Comparison of ENCODE assay signal across 8 cellular contexts in genomic region chr4:52658671-52659015, GRCh38. TPM values are rescaled to one million over a fixed set of nuclear protein-coding genes. Genes with fewer than 3 reads are reported as not detected.
DNase-seq lines count a peak whose midpoint lies in the region; ATAC-seq and TF ChIP-seq lines count a peak whose summit lies in the region.

No MANE protein-coding gene starts in this region.

- H3K36me3 Mint-ChIP-seq in T-helper 2 cell treated with Interferon-gamma antibody and Interleukin-4, amounts not matched to agents 5 μg/mL and 100 μg/mL, for 36 hours (ENCODE audit: low read depth): peaks cover 28% of the 10 kb centered on the region

- no peak overlapping the region for H3K27ac Mint-ChIP-seq in T-helper 2 cell treated with Interferon-gamma antibody and Interleukin-4, amounts not matched to agents 5 μg/mL and 100 μg/mL, for 36 hours

- H3K36me3 ChIP-seq in ES-I3 (ENCODE audit: insufficient read depth, low read length): 0 out of 2 replicates have a peak, but pooled peaks cover 7% of the 10 kb centered on the region
- H3K36me3 ChIP-seq in psoas muscle (ENCODE audit: insufficient read depth in 1 of 2, low read depth in 1 of 2): peaks cover 0 to 6% of the 10 kb centered on the region in 2 donors

- H3K4me3 ChIP-seq in psoas muscle: peak overlapping the region; percentile 87

- ATAC-seq in HG02588 (IDR thresholded peaks at IDR 0.05; ENCODE audit: unreplicated experiment): peak; percentile 9
- ATAC-seq in foreskin keratinocyte: no peak
- ATAC-seq in psoas muscle: peak in 2 of 4 donors; percentile 2 to 4
- ATAC-seq in GM21619 (IDR thresholded peaks at IDR 0.05; ENCODE audit: unreplicated experiment): no peak

- peak overlapping the region; percentile 87 for H3K27ac ChIP-seq in foreskin keratinocyte
- peak overlapping the region; percentile 96 for H3K27ac ChIP-seq in psoas muscle

- DNase-seq in T-helper 2 cell treated with Interferon-gamma antibody and Interleukin-4, amounts not matched to agents 5 μg/mL and 100 μg/mL, for 36 hours (ENCODE audit: low spot score): no peak
- DNase-seq in foreskin keratinocyte (no peak), psoas muscle (peak; percentile 19 to 58), EL (no peak)
- no peak for DNase-seq in activated naive CD4-positive, alpha-beta T cell treated with anti-CD3 and anti-CD28 coated beads, Interleukin-2, amount 50 U/mL, for 16 hours

- H3K27me3 ChIP-seq in foreskin keratinocyte: no peaks in the 10 kb centered on the region
- no peaks in the 10 kb centered on the region for H3K27me3 ChIP-seq in psoas muscle (ENCODE audit: insufficient read depth in 3 of 3, low read length in 2 of 3)

- peaks cover 3% of the 10 kb centered on the region for H3K9me3 Mint-ChIP-seq in T-helper 2 cell treated with Interferon-gamma antibody and Interleukin-4, amounts not matched to agents 5 μg/mL and 100 μg/mL, for 36 hours

- H3K9me3 ChIP-seq in ES-I3 (ENCODE audit: control insufficient read depth, insufficient read depth, low read length) (peaks cover 2% of the 10 kb centered on the region; the same call in 1 of the 2 replicates), psoas muscle (no peaks in the 10 kb centered on the region)

- H3K4me1 Mint-ChIP-seq in T-helper 2 cell treated with Interferon-gamma antibody and Interleukin-4, amounts not matched to agents 5 μg/mL and 100 μg/mL, for 36 hours (ENCODE audit: low read depth): peaks cover 28% of the 10 kb centered on the region

- H3K27me3 Mint-ChIP-seq in T-helper 2 cell treated with Interferon-gamma antibody and Interleukin-4, amounts not matched to agents 5 μg/mL and 100 μg/mL, for 36 hours (ENCODE audit: low read depth): peaks cover 22% of the 10 kb centered on the region

- TF ChIP-seq CTCF in foreskin keratinocyte (conservative IDR thresholded peaks at IDR 0.05) (no peak), psoas muscle (IDR thresholded peaks at IDR 0.05) (no peak)

- 0 to 1% (median 1%) methylated on average over 18 to 37 of the region's 37 CpGs for WGBS in psoas muscle, 3 donors

- intact Hi-C loops in psoas muscle (cut with DNase I): loop anchor here in 1 of 2 donors (5.0 to 10.0 kb wide), 2 partner anchors 54 to 64 kb away; no protein-coding TSS in a partner anchor

- H3K4me3 Mint-ChIP-seq in T-helper 2 cell treated with Interferon-gamma antibody and Interleukin-4, amounts not matched to agents 5 μg/mL and 100 μg/mL, for 36 hours: peak overlapping the region; percentile 79

- H3K9ac ChIP-seq in ES-I3 (ENCODE audit: low read depth, low read length): peak overlapping the region; percentile 94

- H3K4me1 ChIP-seq in ES-I3 (ENCODE audit: insufficient read depth, low read length): peaks cover 21% of the 10 kb centered on the region
- no peaks in the 10 kb centered on the region for H3K4me1 ChIP-seq in foreskin keratinocyte
- peaks cover 24% of the 10 kb centered on the region for H3K4me1 ChIP-seq in psoas muscle

RNA-seq across cellular contexts. Expression of gene USP46, which starts 0.5 kb away (rescaled TPM):
- 14.7 and 14.9 TPM in 2 replicates for total RNA-seq in foreskin keratinocyte
- polyA plus RNA-seq in foreskin keratinocyte: 3.9 and 4.4 TPM in 2 replicates
- total RNA-seq in psoas muscle: 10 to 100 TPM; 12.4 to 28.2 (median 21.3) TPM
- 10 to 100 TPM in 1 of 3 donors, 1 to 10 TPM in 2; 3.0 to 13.0 (median 3.0) TPM for polyA plus RNA-seq in psoas muscle

Comparison
In these comparisons a context has a peak if more than half of its experiments do, and no peak if none do; other contexts are left out.
1. DNase-seq: peak in psoas muscle (2 of 2); none in T-helper 2 cell treated with Interferon-gamma antibody and Interleukin-4, amounts not matched to agents 5 μg/mL and 100 μg/mL, for 36 hours (single experiment), foreskin keratinocyte (0 of 2), EL (single experiment) and activated naive CD4-positive, alpha-beta T cell treated with anti-CD3 and anti-CD28 coated beads, Interleukin-2, amount 50 U/mL, for 16 hours (single experiment).